ENCODE assay signal across 1 cellular context in the genomic region with DNA sequence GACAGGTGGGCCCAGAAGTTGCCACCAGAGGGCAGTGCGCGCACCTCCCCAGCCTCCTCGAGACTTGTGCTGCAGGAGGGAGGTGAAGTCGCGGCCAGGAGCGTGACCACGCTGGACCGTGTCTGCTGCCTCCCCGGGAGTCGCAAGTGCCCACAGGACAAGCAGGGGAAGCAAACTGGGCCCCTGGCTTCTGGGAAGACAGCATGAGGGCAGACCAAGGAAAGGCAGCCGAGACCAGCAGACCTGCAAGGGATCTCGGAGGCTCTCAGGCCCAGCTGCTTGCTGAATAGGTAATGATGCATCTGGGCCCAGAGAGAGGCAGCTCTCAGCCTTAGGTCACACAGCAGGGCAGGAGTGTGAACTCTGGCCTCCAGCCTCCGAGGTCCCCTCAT.
TF ChIP-seq lines count a peak whose summit lies in the region.

No MANE protein-coding gene starts in this region.

TF ChIP-seq in HepG2, 621 proteins besides CTCF, POLR2A, EP300 and RAD21 (continues in another document):
- TF ChIP-seq, protein P1, sequence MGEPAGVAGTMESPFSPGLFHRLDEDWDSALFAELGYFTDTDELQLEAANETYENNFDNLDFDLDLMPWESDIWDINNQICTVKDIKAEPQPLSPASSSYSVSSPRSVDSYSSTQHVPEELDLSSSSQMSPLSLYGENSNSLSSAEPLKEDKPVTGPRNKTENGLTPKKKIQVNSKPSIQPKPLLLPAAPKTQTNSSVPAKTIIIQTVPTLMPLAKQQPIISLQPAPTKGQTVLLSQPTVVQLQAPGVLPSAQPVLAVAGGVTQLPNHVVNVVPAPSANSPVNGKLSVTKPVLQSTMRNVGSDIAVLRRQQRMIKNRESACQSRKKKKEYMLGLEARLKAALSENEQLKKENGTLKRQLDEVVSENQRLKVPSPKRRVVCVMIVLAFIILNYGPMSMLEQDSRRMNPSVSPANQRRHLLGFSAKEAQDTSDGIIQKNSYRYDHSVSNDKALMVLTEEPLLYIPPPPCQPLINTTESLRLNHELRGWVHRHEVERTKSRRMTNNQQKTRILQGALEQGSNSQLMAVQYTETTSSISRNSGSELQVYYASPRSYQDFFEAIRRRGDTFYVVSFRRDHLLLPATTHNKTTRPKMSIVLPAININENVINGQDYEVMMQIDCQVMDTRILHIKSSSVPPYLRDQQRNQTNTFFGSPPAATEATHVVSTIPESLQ (CRISPR knock-in tag; conservative IDR thresholded peaks at IDR 0.05): no peak
- TF ChIP-seq ZKSCAN8 (CRISPR knock-in tag; IDR thresholded peaks at IDR 0.05; ENCODE audit: borderline replicate concordance): peak; percentile 73; the same call in 1 of the 2 replicates
- no peak for TF ChIP-seq POLR2AphosphoS2 (IDR thresholded peaks at IDR 0.05; ENCODE audit: low read depth, low read length)
- no peak for TF ChIP-seq ZNF124 (CRISPR knock-in tag; IDR thresholded peaks at IDR 0.05)
- no peak for TF ChIP-seq MEF2D (CRISPR knock-in tag; IDR thresholded peaks at IDR 0.05)
- no peak for TF ChIP-seq ZNF557 (CRISPR knock-in tag; IDR thresholded peaks at IDR 0.05)
- no peak for TF ChIP-seq TFDP1 (CRISPR knock-in tag; IDR thresholded peaks at IDR 0.05; ENCODE audit: borderline replicate concordance)
- 0 out of 2 replicates have a peak, but pooled peaks have one; percentile 20 for TF ChIP-seq ETV5 (CRISPR knock-in tag; IDR thresholded peaks at IDR 0.05; ENCODE audit: borderline replicate concordance)
- no peak for TF ChIP-seq SP2 (CRISPR knock-in tag; IDR thresholded peaks at IDR 0.05)
- no peak for TF ChIP-seq PHB2 (IDR thresholded peaks at IDR 0.05; ENCODE audit: partially characterized antibody)
- no peak for TF ChIP-seq PPARG (CRISPR knock-in tag; conservative IDR thresholded peaks at IDR 0.05)
- TF ChIP-seq MEIS1 (CRISPR knock-in tag; IDR thresholded peaks at IDR 0.05; ENCODE audit: borderline replicate concordance): peak; percentile 63; the same call in 1 of the 2 replicates
- TF ChIP-seq SIX1 (CRISPR knock-in tag; IDR thresholded peaks at IDR 0.05; ENCODE audit: borderline replicate concordance): no peak
- no peak for TF ChIP-seq ZNF329 (CRISPR knock-in tag; IDR thresholded peaks at IDR 0.05; ENCODE audit: low read depth)
- TF ChIP-seq CHCHD3 (CRISPR knock-in tag; IDR thresholded peaks at IDR 0.05): no peak
- peak; percentile 36 for TF ChIP-seq YY1 (IDR thresholded peaks at IDR 0.05; ENCODE audit: insufficient read depth, insufficient replicate concordance, low read depth, low read length)
- TF ChIP-seq TARDBP (CRISPR knock-in tag; IDR thresholded peaks at IDR 0.05): no peak
- no peak for TF ChIP-seq ZBTB4 (CRISPR knock-in tag; IDR thresholded peaks at IDR 0.05; ENCODE audit: borderline replicate concordance)
- no peak for TF ChIP-seq ZSCAN9 (CRISPR knock-in tag; IDR thresholded peaks at IDR 0.05; ENCODE audit: borderline replicate concordance)
- no peak for TF ChIP-seq PTBP1 (IDR thresholded peaks at IDR 0.05; ENCODE audit: low read depth, low read length, poor library complexity, severe bottlenecking)
- TF ChIP-seq KMT2A (CRISPR knock-in tag; IDR thresholded peaks at IDR 0.05): no peak
- no peak for TF ChIP-seq KLF9 (CRISPR knock-in tag; IDR thresholded peaks at IDR 0.05; ENCODE audit: low read depth)
- TF ChIP-seq, protein P2, sequence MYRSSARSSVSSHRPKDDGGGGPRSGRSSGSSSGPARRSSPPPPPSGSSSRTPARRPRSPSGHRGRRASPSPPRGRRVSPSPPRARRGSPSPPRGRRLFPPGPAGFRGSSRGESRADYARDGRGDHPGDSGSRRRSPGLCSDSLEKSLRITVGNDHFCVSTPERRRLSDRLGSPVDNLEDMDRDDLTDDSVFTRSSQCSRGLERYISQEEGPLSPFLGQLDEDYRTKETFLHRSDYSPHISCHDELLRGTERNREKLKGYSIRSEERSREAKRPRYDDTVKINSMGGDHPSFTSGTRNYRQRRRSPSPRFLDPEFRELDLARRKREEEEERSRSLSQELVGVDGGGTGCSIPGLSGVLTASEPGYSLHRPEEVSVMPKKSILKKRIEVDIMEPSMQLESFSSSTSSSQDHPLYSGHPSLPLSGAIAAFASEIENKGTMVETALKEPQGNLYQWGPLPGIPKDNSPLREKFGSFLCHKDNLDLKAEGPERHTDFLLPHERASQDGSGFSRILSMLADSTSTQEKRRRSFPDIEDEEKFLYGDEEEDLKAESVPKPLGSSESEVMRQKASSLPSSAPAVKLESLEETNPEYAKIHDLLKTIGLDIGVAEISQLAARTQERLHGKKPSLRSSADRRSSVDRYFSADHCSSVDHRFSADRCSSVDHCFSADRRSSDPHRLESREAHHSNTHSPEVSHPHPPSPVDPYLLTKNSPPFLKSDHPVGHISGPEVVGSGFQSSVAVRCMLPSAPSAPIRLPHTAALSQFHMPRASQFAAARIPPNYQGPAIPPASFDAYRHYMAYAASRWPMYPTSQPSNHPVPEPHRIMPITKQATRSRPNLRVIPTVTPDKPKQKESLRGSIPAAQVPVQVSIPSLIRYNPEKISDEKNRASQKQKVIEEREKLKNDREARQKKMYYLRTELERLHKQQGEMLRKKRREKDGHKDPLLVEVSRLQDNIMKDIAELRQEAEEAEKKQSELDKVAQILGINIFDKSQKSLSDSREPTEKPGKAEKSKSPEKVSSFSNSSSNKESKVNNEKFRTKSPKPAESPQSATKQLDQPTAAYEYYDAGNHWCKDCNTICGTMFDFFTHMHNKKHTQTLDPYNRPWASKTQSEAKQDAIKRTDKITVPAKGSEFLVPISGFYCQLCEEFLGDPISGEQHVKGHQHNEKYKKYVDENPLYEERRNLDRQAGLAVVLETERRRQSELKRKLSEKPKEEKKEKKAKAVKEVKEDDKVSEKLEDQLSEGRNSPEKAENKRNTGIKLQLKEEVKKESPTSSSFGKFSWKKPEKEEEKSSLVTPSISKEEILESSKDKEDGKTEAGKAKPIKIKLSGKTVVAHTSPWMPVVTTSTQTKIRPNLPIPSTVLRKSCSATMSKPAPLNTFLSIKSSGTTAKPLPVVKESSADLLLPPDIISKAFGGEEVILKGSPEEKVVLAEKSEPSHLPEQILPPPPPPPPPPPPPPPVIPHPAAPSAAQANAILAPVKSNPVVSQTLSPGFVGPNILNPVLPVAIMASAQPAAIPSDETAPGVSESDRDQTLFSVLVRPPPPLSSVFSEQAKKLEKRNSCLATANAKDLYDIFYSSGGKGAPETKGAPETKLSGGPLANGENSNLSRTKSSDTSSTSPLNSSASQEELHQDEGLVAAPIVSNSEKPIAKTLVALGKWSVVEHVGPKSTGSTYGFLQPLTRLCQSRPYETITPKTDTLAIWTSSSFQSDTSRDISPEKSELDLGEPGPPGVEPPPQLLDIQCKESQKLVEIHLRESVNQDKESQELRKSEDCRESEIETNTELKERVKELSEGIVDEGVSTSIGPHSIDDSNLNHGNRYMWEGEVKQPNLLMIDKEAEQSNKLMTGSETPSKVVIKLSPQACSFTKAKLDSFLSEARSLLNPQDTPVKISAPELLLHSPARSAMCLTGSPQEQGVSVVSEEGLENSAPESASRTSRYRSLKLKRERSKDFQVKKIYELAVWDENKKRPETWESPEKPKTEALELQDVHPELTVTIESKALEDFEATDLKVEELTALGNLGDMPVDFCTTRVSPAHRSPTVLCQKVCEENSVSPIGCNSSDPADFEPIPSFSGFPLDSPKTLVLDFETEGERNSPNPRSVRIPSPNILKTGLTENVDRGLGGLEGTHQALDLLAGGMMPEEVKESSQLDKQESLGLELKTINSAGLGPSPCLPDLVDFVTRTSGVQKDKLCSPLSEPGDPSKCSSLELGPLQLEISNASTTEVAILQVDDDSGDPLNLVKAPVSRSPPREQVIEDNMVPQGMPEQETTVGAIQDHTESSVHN (CRISPR knock-in tag; IDR thresholded peaks at IDR 0.05): no peak
- no peak for TF ChIP-seq NR2F2 (IDR thresholded peaks at IDR 0.05; ENCODE audit: borderline replicate concordance, low read depth)
- TF ChIP-seq, protein P3, sequence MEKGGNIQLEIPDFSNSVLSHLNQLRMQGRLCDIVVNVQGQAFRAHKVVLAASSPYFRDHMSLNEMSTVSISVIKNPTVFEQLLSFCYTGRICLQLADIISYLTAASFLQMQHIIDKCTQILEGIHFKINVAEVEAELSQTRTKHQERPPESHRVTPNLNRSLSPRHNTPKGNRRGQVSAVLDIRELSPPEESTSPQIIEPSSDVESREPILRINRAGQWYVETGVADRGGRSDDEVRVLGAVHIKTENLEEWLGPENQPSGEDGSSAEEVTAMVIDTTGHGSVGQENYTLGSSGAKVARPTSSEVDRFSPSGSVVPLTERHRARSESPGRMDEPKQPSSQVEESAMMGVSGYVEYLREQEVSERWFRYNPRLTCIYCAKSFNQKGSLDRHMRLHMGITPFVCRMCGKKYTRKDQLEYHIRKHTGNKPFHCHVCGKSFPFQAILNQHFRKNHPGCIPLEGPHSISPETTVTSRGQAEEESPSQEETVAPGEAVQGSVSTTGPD (CRISPR knock-in tag; IDR thresholded peaks at IDR 0.05): no peak
- TF ChIP-seq, protein P4, sequence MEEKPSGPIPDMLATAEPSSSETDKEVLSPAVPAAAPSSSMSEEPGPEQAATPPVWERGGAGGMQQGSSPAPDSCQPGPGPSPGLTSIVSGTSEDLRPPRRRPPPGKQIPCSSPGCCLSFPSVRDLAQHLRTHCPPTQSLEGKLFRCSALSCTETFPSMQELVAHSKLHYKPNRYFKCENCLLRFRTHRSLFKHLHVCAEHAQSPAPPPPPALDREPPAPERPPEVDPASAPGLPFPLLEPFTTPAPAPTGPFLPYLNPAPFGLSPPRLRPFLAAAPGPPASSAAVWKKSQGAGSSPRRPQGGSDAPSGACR (CRISPR knock-in tag; IDR thresholded peaks at IDR 0.05): no peak
- no peak for TF ChIP-seq GFI1 (CRISPR knock-in tag; IDR thresholded peaks at IDR 0.05; ENCODE audit: borderline replicate concordance)
